Comparison of ENCODE assay signal across 14 cellular contexts in the genomic region with DNA sequence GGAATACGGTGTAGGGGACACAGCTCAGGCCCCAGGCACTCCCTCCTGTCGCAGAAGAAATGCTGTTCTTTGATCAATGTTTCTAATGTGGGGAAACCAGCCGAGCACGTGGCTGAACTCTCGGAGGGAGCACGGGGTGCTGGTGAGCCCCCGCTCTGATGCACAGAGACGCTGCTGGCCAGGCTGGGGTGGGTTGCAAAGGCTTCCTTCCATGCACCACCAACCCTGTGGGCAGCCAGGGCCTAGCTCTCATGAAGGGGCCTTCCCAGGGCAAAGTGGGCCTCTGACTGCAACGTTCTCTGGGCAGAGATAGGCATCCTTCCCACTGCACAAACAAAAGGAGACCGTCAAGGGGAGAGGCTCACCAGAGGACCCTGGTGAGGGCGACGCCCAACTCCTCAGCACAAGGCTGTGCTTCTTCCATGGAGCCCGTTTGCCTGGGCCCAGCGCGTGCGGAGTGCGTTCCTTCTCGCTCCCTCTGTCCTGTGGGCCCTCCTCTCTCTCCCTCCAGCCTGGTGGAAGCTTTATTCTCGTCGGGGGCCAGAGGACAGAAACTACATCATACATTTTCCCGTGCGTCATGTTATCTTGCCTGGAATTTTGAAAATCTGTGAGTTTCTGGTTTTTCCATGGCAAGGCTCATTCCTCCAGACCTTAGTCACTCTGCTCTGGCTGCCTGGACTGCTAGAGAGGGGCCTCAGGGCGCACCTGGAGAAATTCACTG.
A peak's percentile ranks its signal among the peaks of the same experiment; 100 is the strongest.
DNase-seq lines count a peak whose midpoint lies in the region; ATAC-seq and TF ChIP-seq lines count a peak whose summit lies in the region.
"Had no signal": no experiment of that assay in that cellular context is flagged by ENCODE, and none has a peak within 500 bp of the region (broad histone marks: within the 10 kb centered on the region; RNA-seq: fewer than 3 reads in every experiment).

No MANE protein-coding gene starts in this region.

- WGBS in heart right ventricle, 2 donors = 77 to 80% methylated on average over 23 of the region's 23 CpGs

- peak in 1 of 8 donors; percentile 9 for ATAC-seq in heart right ventricle
- no peak for ATAC-seq in Right ventricle myocardium inferior
- ATAC-seq in left colon = no peak
- ATAC-seq in GM21619 (IDR thresholded peaks at IDR 0.05; ENCODE audit: unreplicated experiment) = no peak
- no peak for ATAC-seq in HG03378 (IDR thresholded peaks at IDR 0.05; ENCODE audit: unreplicated experiment)
- ATAC-seq: A549, foreskin keratinocyte had no signal

- no peak for TF ChIP-seq POLR2A in uterus (IDR thresholded peaks at IDR 0.05)

- H3K27me3 ChIP-seq in heart right ventricle = no peaks in the 10 kb centered on the region
- H3K27me3 ChIP-seq in uterus = no peaks in the 10 kb centered on the region
- H3K27me3 ChIP-seq: body of pancreas, foreskin keratinocyte had no signal

- H3K4me1 ChIP-seq in heart right ventricle (peaks cover 13 to 79% (median 52%) of the 10 kb centered on the region in 9 donors), uterus (peaks cover 4 to 6% of the 10 kb centered on the region in 2 donors)
- H3K4me1 ChIP-seq: body of pancreas had no signal

- H3K4me3 ChIP-seq in heart right ventricle = peak overlapping the region in 1 of 10 donors; percentile 14
- no peak overlapping the region for H3K4me3 ChIP-seq in fibroblast of mammary gland (ENCODE audit: control insufficient read depth, low read depth, low read length)
- H3K4me3 ChIP-seq in uterus = no peak overlapping the region
- H3K4me3 ChIP-seq: A549, body of pancreas had no signal

- intact Hi-C loops in heart right ventricle (cut with DNase I) = loop anchor here in 2 of 10 donors (5.0 kb wide), 2 partner anchors 39 to 59 kb away; a partner anchor contains a TSS
- intact Hi-C loops in Right ventricle myocardium inferior (cut with DNase I) = loop anchor here (5.0 kb wide), 1 partner anchor 39 kb away; no protein-coding TSS in a partner anchor
- intact Hi-C loops in uterus (cut with DNase I; ENCODE audit: low total_unique reads) = loop anchor here (10.0 kb wide), 1 partner anchor 61 kb away; a partner anchor contains a TSS
- intact Hi-C loops in left colon (cut with DNase I, micrococcal nuclease) = no loop called here

- no peaks in the 10 kb centered on the region for H3K36me3 ChIP-seq in heart right ventricle
- no peaks in the 10 kb centered on the region for H3K36me3 ChIP-seq in uterus

- DNase-seq in heart right ventricle (peak in 1 of 2 donors; percentile 28), Right ventricle myocardium inferior (ENCODE audit: missing footprints) (no peak), fibroblast of mammary gland (ENCODE audit: low read depth) (peak; percentile 65), non-pigmented ciliary epithelial cell (ENCODE audit: low read depth) (peak; percentile 82), uterus (peak; percentile 43 to 49), left colon (no peak)
- DNase-seq: body of pancreas, DMS79 treated with DMSO at 0.1 percent for 48 hours, NCI-H1105 treated with DMSO at 0.1 percent for 48 hours, T1000 had no signal

- TF ChIP-seq CTCF in heart right ventricle (IDR thresholded peaks at IDR 0.05) (no peak), fibroblast of mammary gland (conservative IDR thresholded peaks at IDR 0.05; ENCODE audit: control insufficient read depth, insufficient read depth, low read depth, low read length) (no peak), uterus (IDR thresholded peaks at IDR 0.05) (no peak)

- peak overlapping the region; percentile 52 to 92 (median 88) for H3K27ac ChIP-seq in heart right ventricle
- peak overlapping the region; percentile 82 to 86 for H3K27ac ChIP-seq in uterus
- H3K27ac ChIP-seq: foreskin keratinocyte had no signal

- H3K9me3 ChIP-seq in heart right ventricle (peaks cover 0 to 4% (median 0%) of the 10 kb centered on the region in 11 donors), uterus (no peaks in the 10 kb centered on the region)
- H3K9me3 ChIP-seq: A549, body of pancreas had no signal

Comparison
In these comparisons a context has a peak if more than half of its experiments do, and no peak if none do; other contexts are left out.
1. DNase-seq: peak in fibroblast of mammary gland (single experiment), non-pigmented ciliary epithelial cell (single experiment) and uterus (2 of 2); none in Right ventricle myocardium inferior (single experiment) and left colon (0 of 2).
2. intact Hi-C loops: an anchor here in Right ventricle myocardium inferior (5.0 kb wide) and uterus (10.0 kb wide); none called in left colon.